In the genomic region with DNA sequence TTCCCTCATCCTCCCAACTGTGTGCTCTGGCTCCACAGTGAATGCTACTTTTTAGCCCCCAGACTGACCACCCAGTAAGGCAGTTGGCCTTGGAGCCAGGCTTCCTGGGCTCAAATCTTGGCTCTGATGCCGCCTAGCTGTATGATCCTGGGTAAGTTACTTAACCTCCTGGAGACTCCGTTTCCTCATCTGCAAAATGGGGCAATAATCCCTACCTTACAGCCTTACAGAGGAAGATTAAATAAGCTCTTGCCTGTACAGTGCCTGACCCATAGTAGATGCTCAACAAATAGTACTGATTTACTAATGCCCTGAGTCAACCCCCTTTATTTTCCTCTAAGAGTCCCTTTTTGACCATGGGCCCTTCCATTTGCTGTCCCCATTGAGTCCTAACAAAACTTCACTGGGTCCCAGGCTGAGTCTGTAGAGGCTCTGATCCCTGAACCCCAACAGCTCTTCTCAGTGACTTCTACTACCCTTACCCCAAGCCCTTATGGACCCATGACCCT, we compare ENCODE assay signal across 17 cellular contexts. TPM values are rescaled to one million over a fixed set of nuclear protein-coding genes. Genes with fewer than 3 reads are reported as not detected.
DNase-seq lines count a peak whose midpoint lies in the region; ATAC-seq and TF ChIP-seq lines count a peak whose summit lies in the region.
"Had no signal": no experiment of that assay in that cellular context is flagged by ENCODE, and none has a peak within 500 bp of the region (broad histone marks: within the 10 kb centered on the region; RNA-seq: fewer than 3 reads in every experiment).

No MANE protein-coding gene starts in this region.

- peak overlapping the region; percentile 31; the same call in 1 of the 2 replicates for H3K4me3 ChIP-seq in GM23338
- no peak overlapping the region for H3K4me3 ChIP-seq in SK-N-MC
- H3K4me3 ChIP-seq in trophoblast cell (ENCODE audit: low read depth, low read length) = no peak overlapping the region
- no peak overlapping the region for H3K4me3 ChIP-seq in upper lobe of left lung
- H3K4me3 ChIP-seq: upper lobe of right lung had no signal

- H3K9me3 ChIP-seq in SK-N-MC (ENCODE audit: low read depth, low read length) = no peaks in the 10 kb centered on the region
- no peaks in the 10 kb centered on the region for H3K9me3 ChIP-seq in trophoblast cell (ENCODE audit: insufficient read depth, low read depth, low read length)
- no peaks in the 10 kb centered on the region for H3K9me3 ChIP-seq in upper lobe of left lung
- H3K9me3 ChIP-seq: upper lobe of right lung had no signal

- no peak overlapping the region for H3K23ac ChIP-seq in trophoblast cell (ENCODE audit: low read length)

- TF ChIP-seq POLR2A in upper lobe of left lung (IDR thresholded peaks at IDR 0.05) = no peak

- H3K27ac Mint-ChIP-seq in GM23338 (peak overlapping the region; percentile 96), glutamatergic neuron (ENCODE audit: unreplicated experiment) (peak overlapping the region; percentile 96)

- no peak for TF ChIP-seq EP300 in upper lobe of left lung (IDR thresholded peaks at IDR 0.05)

- no peak overlapping the region for H2AK5ac ChIP-seq in trophoblast cell (ENCODE audit: low read length)

- no peaks in the 10 kb centered on the region for H3K9me3 Mint-ChIP-seq in GM23338
- H3K9me3 Mint-ChIP-seq in glutamatergic neuron (ENCODE audit: unreplicated experiment) = peaks cover 6% of the 10 kb centered on the region
- H3K9me3 Mint-ChIP-seq in activated T-cell treated with anti-CD3 and anti-CD28 coated beads, Interleukin-2, amount 50 U/mL, for 4 hours = no peaks in the 10 kb centered on the region

- H4K8ac ChIP-seq in trophoblast cell (ENCODE audit: low read depth, low read length) = no peak overlapping the region

- no peaks in the 10 kb centered on the region; the same call in 1 of the 2 replicates for H4K20me1 ChIP-seq in GM23338 (replicated peaks; ENCODE audit: insufficient read depth)

- H3K79me2 ChIP-seq in GM23338 (replicated peaks; ENCODE audit: insufficient read depth) (peaks cover 16% of the 10 kb centered on the region; the same call in 1 of the 2 replicates), trophoblast cell (ENCODE audit: control insufficient read depth, insufficient read depth, low read length, poor library complexity) (peaks cover 2% of the 10 kb centered on the region)

- H2BK12ac ChIP-seq in trophoblast cell (ENCODE audit: low read length) = peak overlapping the region; percentile 5

- peak overlapping the region; percentile 5 for H2BK5ac ChIP-seq in trophoblast cell (ENCODE audit: low read depth, low read length, poor library complexity)

- H3K4ac ChIP-seq in trophoblast cell (ENCODE audit: low read depth, low read length) = no peak overlapping the region

- no peaks in the 10 kb centered on the region for H3K36me3 ChIP-seq in GM23338 (ENCODE audit: insufficient read depth)
- H3K36me3 ChIP-seq in SK-N-MC (ENCODE audit: insufficient read depth, low read length) = no peaks in the 10 kb centered on the region; the same call in 1 of the 2 replicates
- no peaks in the 10 kb centered on the region for H3K36me3 ChIP-seq in trophoblast cell (ENCODE audit: control insufficient read depth in 1 of 2, insufficient read depth in 2 of 2, low read length in 2 of 2)
- H3K36me3 ChIP-seq in upper lobe of left lung = no peaks in the 10 kb centered on the region

- H3K79me1 ChIP-seq in trophoblast cell (ENCODE audit: low read length) = peaks cover 6% of the 10 kb centered on the region

- peaks cover 62% of the 10 kb centered on the region for H3K4me1 ChIP-seq in GM23338 (ENCODE audit: insufficient read depth)
- peaks cover 23 to 28% of the 10 kb centered on the region in 2 experiments for H3K4me1 ChIP-seq in trophoblast cell (ENCODE audit: control insufficient read depth in 1 of 2, insufficient read depth in 2 of 2, low read length in 2 of 2)
- H3K4me1 ChIP-seq in upper lobe of left lung = peaks cover 19 to 46% (median 35%) of the 10 kb centered on the region in 4 donors

- H3K27me3 Mint-ChIP-seq in GM23338 (ENCODE audit: insufficient read depth, low read depth, poor library complexity) (peaks cover 14% of the 10 kb centered on the region), glutamatergic neuron (ENCODE audit: unreplicated experiment) (peaks cover 16% of the 10 kb centered on the region)
- no peaks in the 10 kb centered on the region for H3K27me3 Mint-ChIP-seq in activated T-cell treated with anti-CD3 and anti-CD28 coated beads, Interleukin-2, amount 50 U/mL, for 4 hours (ENCODE audit: low read depth)

- H3K27me3 ChIP-seq in GM23338 (ENCODE audit: insufficient read depth) (no peaks in the 10 kb centered on the region), trophoblast cell (ENCODE audit: insufficient read depth, low read length) (no peaks in the 10 kb centered on the region), upper lobe of left lung (no peaks in the 10 kb centered on the region)
- H3K27me3 ChIP-seq: upper lobe of right lung had no signal

- no CpG with 5 or more reads among the region's 2 CpGs for WGBS in trophoblast cell (ENCODE audit: extremely low coverage, insufficient coverage, insufficient read length)
- WGBS in upper lobe of left lung, 2 donors = 100% methylated on average over 2 of the region's 2 CpGs

- H3K14ac ChIP-seq in trophoblast cell (ENCODE audit: low read length) = no peak overlapping the region

- H3K27ac ChIP-seq in GM23338 (ENCODE audit: low read depth) (peak overlapping the region; percentile 94), SK-N-MC (peak overlapping the region; percentile 62; the same call in 1 of the 2 replicates), trophoblast cell (ENCODE audit: low read depth, low read length) (peak overlapping the region; percentile 47), upper lobe of left lung (peak overlapping the region in 2 of 4 donors; percentile 22 to 38)

- peaks cover 14% of the 10 kb centered on the region for H3F3A ChIP-seq in GM23338 (replicated peaks; ENCODE audit: low read depth)

- DNase-seq in GM23338 (ENCODE audit: low spot score) = no peak
- no peak for DNase-seq in SK-N-MC (ENCODE audit: low read depth, low spot score)
- no peak for DNase-seq in glutamatergic neuron
- DNase-seq in trophoblast cell = no peak
- no peak for DNase-seq in activated T-cell treated with anti-CD3 and anti-CD28 coated beads, Interleukin-2, amount 50 U/mL, for 4 hours
- DNase-seq in SHP77 treated with DMSO at 0.1 percent for 48 hours (lab: John Stamatoyannopoulos, UW) = no peak
- DNase-seq in NCI-H2081 treated with DMSO at 0.1 percent for 48 hours (lab: John Stamatoyannopoulos, UW) = no peak
- DNase-seq in upper lobe of left lung = no peak
- DNase-seq: activated naive CD4-positive, alpha-beta T cell treated with anti-CD3 and anti-CD28 coated beads, Interleukin-2, amount 50 U/mL, for 16 hours; AML-193; cerebellar nuclear complex; erythroblast; NCI-H1105 treated with DMSO at 0.1 percent for 48 hours; NCI-H226; SW 1271 had no signal

- H4K12ac ChIP-seq in trophoblast cell (ENCODE audit: low read depth, low read length) = no peak overlapping the region

- ATAC-seq in GM23338 (no peak), upper lobe of left lung (ENCODE audit: low FRiP score in 2 of 2) (no peak)
- no peak for ATAC-seq in activated T-cell treated with anti-CD3 and anti-CD28 coated beads, Interleukin-2, amount 50 U/mL, for 4 hours
- ATAC-seq: activated CD4-positive, CD25-positive, alpha-beta regulatory T cell treated with anti-CD3 and anti-CD28 coated beads, Interleukin-2, amount 50 U/mL, for 24 hours had no signal

- H3K36me3 Mint-ChIP-seq in GM23338 (ENCODE audit: low read depth) (peaks cover 18% of the 10 kb centered on the region), glutamatergic neuron (ENCODE audit: unreplicated experiment) (no peaks in the 10 kb centered on the region)
- peaks cover 18% of the 10 kb centered on the region for H3K36me3 Mint-ChIP-seq in activated T-cell treated with anti-CD3 and anti-CD28 coated beads, Interleukin-2, amount 50 U/mL, for 4 hours (ENCODE audit: insufficient read depth)

- H3K4me2 ChIP-seq in GM23338 = peak overlapping the region; percentile 80
- no peak overlapping the region for H3K4me2 ChIP-seq in trophoblast cell (ENCODE audit: low read length)

- H3K9me2 ChIP-seq in GM23338 (ENCODE audit: insufficient read depth) = no peaks in the 10 kb centered on the region

- H3K4me3 Mint-ChIP-seq in GM23338 (peak overlapping the region; percentile 57; the same call in 2 of the 3 replicates), glutamatergic neuron (ENCODE audit: unreplicated experiment) (peak overlapping the region; percentile 73)
- no peak overlapping the region for H3K4me3 Mint-ChIP-seq in activated T-cell treated with anti-CD3 and anti-CD28 coated beads, Interleukin-2, amount 50 U/mL, for 4 hours

- H3K9ac ChIP-seq in SK-N-MC (ENCODE audit: insufficient read length) (no peak overlapping the region), trophoblast cell (ENCODE audit: low read length) (no peak overlapping the region)

- H2AFZ ChIP-seq in GM23338 (no peak overlapping the region), trophoblast cell (ENCODE audit: insufficient read depth, low read length, poor library complexity) (no peak overlapping the region)

- H4K91ac ChIP-seq in trophoblast cell (ENCODE audit: low read depth, low read length) = peak overlapping the region; percentile 4

- TF ChIP-seq CTCF in GM23338 (conservative IDR thresholded peaks at IDR 0.05; ENCODE audit: low read depth in 2 of 2) = no peak
- TF ChIP-seq CTCF in glutamatergic neuron (IDR thresholded peaks at IDR 0.05; ENCODE audit: partially characterized antibody, unreplicated experiment) = no peak
- TF ChIP-seq CTCF in upper lobe of left lung (IDR thresholded peaks at IDR 0.05) = no peak

- H3K4me1 Mint-ChIP-seq in GM23338 (peaks cover 77% of the 10 kb centered on the region), glutamatergic neuron (ENCODE audit: low read depth, unreplicated experiment) (peaks cover 53% of the 10 kb centered on the region)
- H3K4me1 Mint-ChIP-seq in activated T-cell treated with anti-CD3 and anti-CD28 coated beads, Interleukin-2, amount 50 U/mL, for 4 hours (ENCODE audit: low read depth) = no peaks in the 10 kb centered on the region

- H2BK120ac ChIP-seq in trophoblast cell (ENCODE audit: insufficient read depth, low read length, poor library complexity) = no peak overlapping the region

- H3K18ac ChIP-seq in trophoblast cell (ENCODE audit: low read length) = peak overlapping the region; percentile 14

TF ChIP-seq in GM23338, 12 proteins besides CTCF, POLR2A, EP300 and RAD21:
- TF ChIP-seq EZH2phosphoT487 (IDR thresholded peaks at IDR 0.05; ENCODE audit: unreplicated experiment) = no peak

RNA-seq across cellular contexts. Expression of a gene that starts 31.2 kb away (rescaled TPM):
- total RNA-seq in GM23338 (2014; rRNA removed; shearing (Covaris generic)) = 9.7 and 13.5 TPM in 2 replicates
- polyA plus RNA-seq in GM23338 (2016; fragmentation: Nextera tagmentation; extraction: Ambion mirVana) = 5.1 and 6.3 TPM in 2 replicates
- total RNA-seq in glutamatergic neuron (ENCODE audit: unreplicated experiment) = 27.9 TPM
- polyA plus RNA-seq in trophoblast cell (2013) = 14.4 TPM in 2 replicates
- total RNA-seq in activated T-cell treated with anti-CD3 and anti-CD28 coated beads, Interleukin-2, amount 50 U/mL, for 4 hours = 10 to 100 TPM; 23.0 to 38.6 (median 28.2) TPM
- 10 to 100 TPM; 21.0 to 52.2 (median 27.7) TPM for total RNA-seq in upper lobe of left lung
